In genomic region chr20:56005389-56005715, GRCh38 we compare ENCODE assay signal across 16 cellular contexts. TPM values are rescaled to one million over a fixed set of nuclear protein-coding genes. Genes with fewer than 3 reads are reported as not detected.
DNase-seq lines count a peak whose midpoint lies in the region; TF ChIP-seq lines count a peak whose summit lies in the region.
"Had no signal": no experiment of that assay in that cellular context is flagged by ENCODE, and none has a peak within 500 bp of the region (broad histone marks: within the 10 kb centered on the region; RNA-seq: fewer than 3 reads in every experiment).

Gene CBLN4 (minus strand): TSS chr20:56005519. CDS start chr20:56004171, 1,348 bp downstream.

- peaks cover 82% of the 10 kb centered on the region for H3K27me3 ChIP-seq in HUES6 (ENCODE audit: control insufficient read depth, insufficient read depth, low read length)
- H3K27me3 ChIP-seq in iPS-15b (ENCODE audit: control insufficient read depth, insufficient read depth, low read length), result peaks cover 70% of the 10 kb centered on the region
- peaks cover 0 to 60% of the 10 kb centered on the region in 2 donors for H3K27me3 ChIP-seq in tibial artery
- H3K27me3 ChIP-seq: SJSA1 had no signal

- H3K27ac ChIP-seq in HUES6 (ENCODE audit: low read depth, low read length), result no peak within 1 kb of the TSS
- no peak within 1 kb of the TSS for H3K27ac ChIP-seq in tibial artery
- H3K27ac ChIP-seq: SJSA1 had no signal

- H3K4me3 ChIP-seq in HUES6 (ENCODE audit: low read depth, low read length) (peak within 1 kb of the TSS; percentile 60), iPS-15b (ENCODE audit: low read depth, low read length) (peak within 1 kb of the TSS; percentile 16), tibial artery (no peak within 1 kb of the TSS)
- H3K4me3 ChIP-seq: SJSA1 had no signal

- intact Hi-C loops in tibial artery (cut with DNase I; ENCODE audit: low total_unique reads), result no loop called here

- H3K4me1 ChIP-seq in ES-I3 (ENCODE audit: insufficient read depth, low read length) (no peaks in the 10 kb centered on the region), HUES6 (ENCODE audit: control insufficient read depth, insufficient read depth, low read length) (peaks cover 3% of the 10 kb centered on the region; the same call in 1 of the 2 replicates), iPS-15b (ENCODE audit: control insufficient read depth, insufficient read depth, low read length) (no peaks in the 10 kb centered on the region), tibial artery (peaks cover 0 to 19% (median 11%) of the 10 kb centered on the region in 4 donors)
- H3K4me1 ChIP-seq: SJSA1 had no signal

- H3K36me3 ChIP-seq in ES-I3 (ENCODE audit: insufficient read depth, low read length) (no peaks in the 10 kb centered on the region), HUES6 (ENCODE audit: control insufficient read depth, insufficient read depth, low read length) (no peaks in the 10 kb centered on the region), iPS-15b (ENCODE audit: control insufficient read depth, insufficient read depth, low read length) (no peaks in the 10 kb centered on the region), tibial artery (no peaks in the 10 kb centered on the region)
- H3K36me3 ChIP-seq: SJSA1 had no signal

- peak within 1 kb of the TSS; percentile 42; the same call in 1 of the 2 replicates for H3K9ac ChIP-seq in ES-I3 (ENCODE audit: low read depth, low read length)
- H3K9ac ChIP-seq in HUES6 (ENCODE audit: low read length), result no peak within 1 kb of the TSS
- H3K9ac ChIP-seq in iPS-15b (ENCODE audit: low read depth, low read length), result no peak within 1 kb of the TSS

- no peak for TF ChIP-seq CTCF in tibial artery (IDR thresholded peaks at IDR 0.05)

- H3K9me3 ChIP-seq in ES-I3 (ENCODE audit: control insufficient read depth, insufficient read depth, low read length), result no peaks in the 10 kb centered on the region
- H3K9me3 ChIP-seq in HUES6 (ENCODE audit: control insufficient read depth, insufficient read depth, low read depth, low read length), result peaks cover 2% of the 10 kb centered on the region; the same call in 1 of the 2 replicates
- peaks cover 4% of the 10 kb centered on the region for H3K9me3 ChIP-seq in iPS-15b (ENCODE audit: control insufficient read depth, insufficient read depth, low read length)
- H3K9me3 ChIP-seq in tibial artery, result no peaks in the 10 kb centered on the region

- DNase-seq in occipital lobe (lab: John Stamatoyannopoulos, UW) (peak; percentile 29), tibial artery (no peak), SK-N-DZ (ENCODE audit: low spot score) (no peak), HPDE6-E6E7 (ENCODE audit: extremely low spot score) (no peak)
- no peak for DNase-seq in stimulated activated naive CD4-positive, alpha-beta T cell (lab: John Stamatoyannopoulos, UW)
- DNase-seq: ACHN; CD4-positive, alpha-beta T cell; NCI-H1436; NCI-H226; NCI-H526; PC-3 had no signal

RNA-seq across cellular contexts. Expression of gene CBLN4, which starts in this region (rescaled TPM):
- total RNA-seq in occipital lobe, result 1.9 TPM
- not detected in 2 replicates for polyA plus RNA-seq in SK-N-DZ (2014; cell fraction: cytosol; rRNA removed)
- polyA plus RNA-seq in SK-N-DZ (2014; cell fraction: nucleus; rRNA removed), result not detected in 2 replicates
- total RNA-seq: CD4-positive, alpha-beta T cell; HT-29; PC-3; SJSA1 had no signal

Comparison
In these comparisons a context has a peak if more than half of its experiments do, and no peak if none do; other contexts are left out.
1. H3K4me3 ChIP-seq: peak in HUES6 (single experiment) and iPS-15b (single experiment); none in tibial artery (0 of 2).